In the genomic region with DNA sequence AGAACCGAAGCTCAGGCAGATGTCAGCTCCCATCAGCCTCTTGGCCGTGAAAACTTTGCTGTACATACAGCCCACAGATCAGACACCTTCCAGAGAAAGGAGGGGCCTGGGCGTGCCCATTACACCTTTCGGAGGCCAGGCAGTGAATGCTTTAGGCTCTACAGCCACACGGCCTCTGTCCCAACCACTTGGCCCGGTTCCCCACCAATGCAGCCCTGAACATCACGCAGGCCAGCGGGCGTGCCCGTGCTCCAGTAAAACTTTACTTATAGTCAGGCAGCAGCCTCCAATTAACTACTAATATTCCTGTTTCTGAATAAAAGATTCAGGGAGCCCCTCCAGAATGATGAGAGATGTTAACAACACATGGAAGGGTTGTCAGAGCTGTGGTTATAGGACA, we compare ENCODE assay signal across 1 cellular context.
A peak's percentile ranks its signal among the peaks of the same experiment; 100 is the strongest.
TF ChIP-seq lines count a peak whose summit lies in the region.

No MANE protein-coding gene starts in this region.

TF ChIP-seq in HepG2, 621 proteins besides CTCF, POLR2A, EP300 and RAD21:
- TF ChIP-seq RBM22 (optimal IDR thresholded peaks at IDR 0.05; ENCODE audit: low read length) = peak; percentile 34
- TF ChIP-seq ZNF766 (CRISPR knock-in tag; IDR thresholded peaks at IDR 0.05; ENCODE audit: borderline replicate concordance) = no peak
- no peak for TF ChIP-seq ZNF136 (CRISPR knock-in tag; IDR thresholded peaks at IDR 0.05; ENCODE audit: low read depth)
- no peak for TF ChIP-seq NFIC (IDR thresholded peaks at IDR 0.05; ENCODE audit: low read length)
